12 cellular contexts compared by ENCODE assay signal in genomic region chr3:10772230-10773161, GRCh38. TPM values are rescaled to one million over a fixed set of nuclear protein-coding genes. Genes with fewer than 3 reads are reported as not detected.
A peak's percentile ranks its signal among the peaks of the same experiment; 100 is the strongest.
DNase-seq lines count a peak whose midpoint lies in the region; ATAC-seq, FAIRE-seq and TF ChIP-seq lines count a peak whose summit lies in the region.
"Had no signal": no experiment of that assay in that cellular context is flagged by ENCODE, and none has a peak within 500 bp of the region (broad histone marks: within the 10 kb centered on the region; RNA-seq: fewer than 3 reads in every experiment).

No MANE protein-coding gene starts in this region.

- in situ Hi-C loops in T47D (cut with HindIII; ENCODE audit: low pct_unique_long_range_greater_than_20kb, low sequenced_read_pairs) (no loop called here), HepG2 (cut with HindIII; ENCODE audit: extremely low pct_ligation_motif_present, low pct_unique_long_range_greater_than_20kb) (no loop called here)

- TF ChIP-seq RAD21 in Ishikawa (IDR thresholded peaks at IDR 0.05; ENCODE audit: low read depth), result 0 out of 2 replicates have a peak, but pooled peaks have one; percentile 5
- TF ChIP-seq RAD21 in HepG2 (CRISPR knock-in tag; IDR thresholded peaks at IDR 0.05), result peak; percentile 87

- POLR2A ChIA-PET in HepG2 (lab: Yijun Ruan, JAX), result interaction anchor here (1.2 kb wide), 1 partner anchor 44 kb away, joined by 4 read pairs; the partner anchor contains the start of gene SLC6A11

- no peak for TF ChIP-seq EP300 in Ishikawa (IDR thresholded peaks at IDR 0.05; ENCODE audit: borderline replicate concordance)
- no peak for TF ChIP-seq EP300 in HepG2 (IDR thresholded peaks at IDR 0.05; ENCODE audit: low read depth in 2 of 2, low read length in 2 of 2)
- TF ChIP-seq EP300 in HepG2 (CRISPR knock-in tag; IDR thresholded peaks at IDR 0.05; ENCODE audit: borderline replicate concordance), result no peak

- TF ChIP-seq CTCF in GM10266 (IDR thresholded peaks at IDR 0.05; ENCODE audit: control insufficient read depth, insufficient read depth, low read depth, missing control alignments), result peak; percentile 1
- TF ChIP-seq CTCF in HepG2 (CRISPR knock-in tag; IDR thresholded peaks at IDR 0.05), result peak; percentile 88

- no peaks in the 10 kb centered on the region for H4K20me1 ChIP-seq in HepG2 (ENCODE audit: insufficient read depth, low read length)

- H3K4me2 ChIP-seq in HepG2 (ENCODE audit: low read depth, low read length), result peak overlapping the region; percentile 54

- peaks cover 0 to 10% of the 10 kb centered on the region in 2 experiments; a peak in 4 of 5 replicates for H3K27me3 ChIP-seq in HepG2 (ENCODE audit: control insufficient read depth in 1 of 2, insufficient read depth in 2 of 2, low read length in 2 of 2)

- ATAC-seq in HepG2 (peak; percentile 93), GM18867 (IDR thresholded peaks at IDR 0.05; ENCODE audit: unreplicated experiment) (no peak), HG02840 (IDR thresholded peaks at IDR 0.05; ENCODE audit: low FRiP score, unreplicated experiment) (no peak)

- DNase-seq in GM10266 (ENCODE audit: extremely low spot score), result no peak
- DNase-seq in T47D (ENCODE audit: low read depth in 1 of 2, low spot score in 1 of 2), result peak; percentile 21 to 54
- peak; percentile 52 for DNase-seq in HepG2 (ENCODE audit: low spot score)
- no peak for DNase-seq in NCI-H146 treated with DMSO at 0.1 percent for 48 hours (lab: John Stamatoyannopoulos, UW; ENCODE audit: unreplicated experiment)
- no peak for DNase-seq in NCI-H2029 treated with DMSO at 0.1 percent for 48 hours (lab: John Stamatoyannopoulos, UW)
- DNase-seq: activated effector memory CD4-positive, alpha-beta T cell treated with Interleukin-2 at 50 U/mL for 16 hours; NCI-H1436 treated with DMSO at 0.1 percent for 48 hours had no signal

- no peaks in the 10 kb centered on the region for H3K9me3 ChIP-seq in HepG2 (ENCODE audit: low read length)

- FAIRE-seq in HepG2 (lab: Jason Lieb, UNC), result peak; percentile 56
- FAIRE-seq: endometrium had no signal

- H3K4me3 ChIP-seq in HepG2 (replicated peaks in 1 of 3; ENCODE audit: insufficient read depth in 1 of 3, low read depth in 2 of 3, low read length in 3 of 3), result peak overlapping the region in 1 of 3 experiments; percentile 29; a peak in 1 of 6 replicates

- WGBS in HepG2 (ENCODE audit: low lambda C conversion rate), result 16% methylated on average over 15 of the region's 18 CpGs

- BruUV-seq in HepG2 (replicated peaks; lab: Mats Ljungman, UMichigan), result no TSS peak

- H3K9ac ChIP-seq in HepG2 (ENCODE audit: insufficient read depth, low read depth, low read length), result no peak overlapping the region

- no peak overlapping the region for H3K27ac ChIP-seq in HepG2 (ENCODE audit: extremely low read length, insufficient read depth, low read length)

- CTCF ChIA-PET in HepG2 (lab: Yijun Ruan, JAX; ENCODE audit: low intra/inter-chr PET ratio, low total read pairs), result interaction anchor here (1.1 to 2.8 kb wide), 6 partner anchors 11 to 114 kb away, joined by 3 to 52 read pairs (median 5); partner anchors contain the start of gene SLC6A11

- intact Hi-C loops in HepG2 (cut with micrococcal nuclease; ENCODE audit: unreplicated experiment), result loop anchor here (1.0 to 2.0 kb wide), 2 partner anchors 40 to 111 kb away; no protein-coding TSS in a partner anchor

- no peaks in the 10 kb centered on the region for H3K79me2 ChIP-seq in HepG2 (ENCODE audit: insufficient read depth, low read length)

- H3K36me3 ChIP-seq in HepG2 (replicated peaks in 1 of 2; ENCODE audit: control insufficient read depth in 1 of 2, insufficient read depth in 2 of 2, low read length in 2 of 2), result no peaks in the 10 kb centered on the region

- 0 out of 2 replicates have a peak, but pooled peaks cover 6% of the 10 kb centered on the region for H3K4me1 ChIP-seq in HepG2 (ENCODE audit: insufficient read depth, low read length)

- TF ChIP-seq POLR2A in HepG2 (IDR thresholded peaks at IDR 0.05; ENCODE audit: insufficient read depth in 1 of 2, low read depth in 2 of 2, low read length in 2 of 2), result no peak

- no peak overlapping the region for H2AFZ ChIP-seq in HepG2 (ENCODE audit: low read length)

TF ChIP-seq in Ishikawa, 13 proteins besides CTCF, POLR2A, EP300 and RAD21:
- no peak for TF ChIP-seq TCF12 (IDR thresholded peaks at IDR 0.05; ENCODE audit: low read depth)

TF ChIP-seq in HepG2, 621 proteins besides CTCF, POLR2A, EP300 and RAD21 (continues in another document):
- TF ChIP-seq NFE2L1 (CRISPR knock-in tag; IDR thresholded peaks at IDR 0.05; ENCODE audit: borderline replicate concordance) (no peak), ZNF264 (CRISPR knock-in tag; IDR thresholded peaks at IDR 0.05) (no peak), ZNF782 (CRISPR knock-in tag; IDR thresholded peaks at IDR 0.05; ENCODE audit: borderline replicate concordance) (no peak; the same call in 1 of the 2 replicates), GLMP (CRISPR knock-in tag; IDR thresholded peaks at IDR 0.05; ENCODE audit: borderline replicate concordance) (no peak), ZNF460 (CRISPR knock-in tag; IDR thresholded peaks at IDR 0.05; ENCODE audit: borderline replicate concordance) (no peak), ZNF567 (CRISPR knock-in tag; IDR thresholded peaks at IDR 0.05; ENCODE audit: borderline replicate concordance) (no peak), RBM22 (optimal IDR thresholded peaks at IDR 0.05; ENCODE audit: low read length) (no peak), ZNF556 (CRISPR knock-in tag; IDR thresholded peaks at IDR 0.05; ENCODE audit: borderline replicate concordance) (no peak), TOE1 (CRISPR knock-in tag; IDR thresholded peaks at IDR 0.05) (no peak), ETS1 (CRISPR knock-in tag; IDR thresholded peaks at IDR 0.05) (no peak), ZNF749 (CRISPR knock-in tag; IDR thresholded peaks at IDR 0.05; ENCODE audit: borderline replicate concordance) (no peak), ZFP90 (CRISPR knock-in tag; IDR thresholded peaks at IDR 0.05; ENCODE audit: borderline replicate concordance) (0 out of 2 replicates have a peak, but pooled peaks have one; percentile 36), CENPX (CRISPR knock-in tag; IDR thresholded peaks at IDR 0.05) (no peak), ZBTB1 (CRISPR knock-in tag; IDR thresholded peaks at IDR 0.05; ENCODE audit: borderline replicate concordance) (no peak), SIN3A (IDR thresholded peaks at IDR 0.05; ENCODE audit: borderline replicate concordance, low read depth, low read length) (no peak), TIGD3 (CRISPR knock-in tag; IDR thresholded peaks at IDR 0.05; ENCODE audit: borderline replicate concordance) (no peak), SRY (CRISPR knock-in tag; IDR thresholded peaks at IDR 0.05) (no peak)

RNA-seq across cellular contexts. Expression of gene SLC6A11, which starts 43.5 kb away (rescaled TPM):
- total RNA-seq in HepG2 (2016; rRNA removed; fragmentation: Illumina TruSeq; extraction: Trizol), result 16.4 and 34.5 TPM in 2 replicates
- 3.6 and 3.7 TPM in 2 replicates for total RNA-seq in HepG2 (2016; cell fraction: cytosol; rRNA removed; fragmentation: Illumina TruSeq; extraction: Trizol; ENCODE audit: low read depth)
- 15.1 and 36.1 TPM in 2 replicates for total RNA-seq in HepG2 (2016; cell fraction: insoluble cytoplasmic fraction; rRNA removed; fragmentation: Illumina TruSeq; extraction: Trizol)
- total RNA-seq in HepG2 (2016; cell fraction: membrane; rRNA removed; fragmentation: Illumina TruSeq; extraction: Trizol), result 10.4 and 11.0 TPM in 2 replicates
- 42.8 and 45.6 TPM in 2 replicates for total RNA-seq in HepG2 (2016; cell fraction: nucleus; rRNA removed; fragmentation: Illumina TruSeq; extraction: Trizol)
- polyA plus RNA-seq in HepG2 (2011; rRNA removed), result 17.9 and 30.4 TPM in 2 replicates
- 11.3 and 15.1 TPM in 2 replicates for polyA plus RNA-seq in HepG2 (2011; cell fraction: cytosol; rRNA removed)
- polyA plus RNA-seq in HepG2 (2011; cell fraction: nucleus; rRNA removed), result 48.6 and 62.7 TPM in 2 replicates
- polyA plus RNA-seq in HepG2 (2012), result 10.5 and 12.6 TPM in 2 replicates
- 2.5 TPM in 2 replicates for polyA plus RNA-seq in HepG2 (2016; cell fraction: cytosol; fragmentation: Illumina TruSeq; extraction: Trizol; ENCODE audit: low read depth)
- 11.9 and 14.6 TPM in 2 replicates for polyA plus RNA-seq in HepG2 (2016; cell fraction: insoluble cytoplasmic fraction; fragmentation: Illumina TruSeq; extraction: Trizol; ENCODE audit: low read depth)
- polyA plus RNA-seq in HepG2 (2016; cell fraction: membrane; fragmentation: Illumina TruSeq; extraction: Trizol; ENCODE audit: low read depth), result 5.5 and 6.6 TPM in 2 replicates
- polyA plus RNA-seq in HepG2 (2016; cell fraction: nucleus; fragmentation: Illumina TruSeq; extraction: Trizol; ENCODE audit: insufficient read depth, low read depth), result 51.4 and 54.6 TPM in 2 replicates
- 0.02 and 26.3 TPM in 2 replicates for polyA minus RNA-seq in HepG2 (2011; rRNA and poly(A)+ RNA removed; ENCODE audit: low replicate concordance)
- 7.0 and 11.0 TPM in 2 replicates for polyA minus RNA-seq in HepG2 (2011; cell fraction: cytosol; rRNA and poly(A)+ RNA removed)
- polyA minus RNA-seq in HepG2 (2011; cell fraction: nucleus; rRNA and poly(A)+ RNA removed), result 34.5 and 44.1 TPM in 2 replicates
- total RNA-seq: T-helper 2 cell treated with Interferon-gamma antibody and Interleukin-4, amounts not matched to agents 100 ng/mL and 5 ng/mL, for 36 hours had no signal

Comparison
In these comparisons a context has a peak if more than half of its experiments do, and no peak if none do; other contexts are left out.
1. DNase-seq: peak in T47D (2 of 2) and HepG2 (single experiment); none in GM10266 (single experiment), NCI-H146 treated with DMSO at 0.1 percent for 48 hours (single experiment) and NCI-H2029 treated with DMSO at 0.1 percent for 48 hours (single experiment).